ENCODE assay signal across 9 cellular contexts in the genomic region with DNA sequence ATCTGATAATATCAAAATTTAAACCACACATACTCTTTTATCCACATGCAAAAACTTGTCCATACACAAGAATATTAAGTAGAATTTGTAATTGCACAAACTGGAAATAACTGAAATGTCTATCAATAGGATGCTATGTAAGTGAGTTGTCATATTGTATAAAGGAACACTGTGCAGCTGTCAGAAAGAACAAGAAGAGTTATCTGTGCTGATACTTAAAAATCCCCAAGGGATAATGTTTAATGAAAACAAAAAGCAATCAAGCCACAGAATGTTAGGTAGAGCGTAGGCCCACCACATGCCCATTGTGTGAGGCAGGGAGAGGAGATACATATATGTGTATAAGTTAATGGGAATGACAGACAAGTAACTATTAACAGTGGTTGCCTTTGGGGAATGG. TPM values are rescaled to one million over a fixed set of nuclear protein-coding genes. Genes with fewer than 3 reads are reported as not detected.
DNase-seq lines count a peak whose midpoint lies in the region; ATAC-seq and TF ChIP-seq lines count a peak whose summit lies in the region.
"Had no signal": no experiment of that assay in that cellular context is flagged by ENCODE, and none has a peak within 500 bp of the region (broad histone marks: within the 10 kb centered on the region; RNA-seq: fewer than 3 reads in every experiment).

No MANE protein-coding gene starts in this region.

- intact Hi-C loops in lower lobe of right lung (cut with DNase I), result no loop called here

- H3K27me3 ChIP-seq in lower lobe of right lung (ENCODE audit: low read depth), result no peaks in the 10 kb centered on the region

- peaks cover 23% of the 10 kb centered on the region for H3K36me3 ChIP-seq in lower lobe of right lung

- H3K4me3 ChIP-seq in lower lobe of right lung, result peak overlapping the region; percentile 84

- TF ChIP-seq CTCF in brain (conservative IDR thresholded peaks at IDR 0.05), result no peak
- no peak for TF ChIP-seq CTCF in lower lobe of right lung (IDR thresholded peaks at IDR 0.05)

- H3K9me3 ChIP-seq in lower lobe of right lung, result no peaks in the 10 kb centered on the region

- DNase-seq in lower lobe of right lung, result no peak
- DNase-seq in superior temporal gyrus (ENCODE audit: extremely low spot score), result peak; percentile 40
- no peak for DNase-seq in NCI-H510A (lab: John Stamatoyannopoulos, UW)
- no peak for DNase-seq in NCI-H1436 (lab: John Stamatoyannopoulos, UW)
- no peak for DNase-seq in inferior parietal cortex (ENCODE audit: extremely low spot score)
- DNase-seq: activated T-cell treated with anti-CD3 and anti-CD28 coated beads for 4 hours, NCI-H526 had no signal

- peaks cover 9% of the 10 kb centered on the region for H3K36me3 Mint-ChIP-seq in IgD-negative memory B cell
- peaks cover 16% of the 10 kb centered on the region for H3K36me3 Mint-ChIP-seq in brain

- peaks cover 60% of the 10 kb centered on the region for H3K4me1 ChIP-seq in lower lobe of right lung

- H3K4me1 Mint-ChIP-seq in IgD-negative memory B cell (peaks cover 33 to 41% (median 34%) of the 10 kb centered on the region in 3 donors), brain (peaks cover 72% of the 10 kb centered on the region)

- H3K27me3 Mint-ChIP-seq in IgD-negative memory B cell (no peaks in the 10 kb centered on the region), brain (no peaks in the 10 kb centered on the region)

- H3K4me3 Mint-ChIP-seq in IgD-negative memory B cell (peak overlapping the region; percentile 89 to 100 (median 98)), brain (peak overlapping the region; percentile 68 to 96 (median 92))

- H3K9me3 Mint-ChIP-seq in IgD-negative memory B cell, result no peaks in the 10 kb centered on the region
- H3K9me3 Mint-ChIP-seq in brain, result no peaks in the 10 kb centered on the region

- peak overlapping the region; percentile 83 for H3K27ac ChIP-seq in lower lobe of right lung

- no peak for ATAC-seq in lower lobe of right lung

- H3K27ac Mint-ChIP-seq in IgD-negative memory B cell (peak overlapping the region; percentile 86 to 91 (median 88)), brain (peak overlapping the region; percentile 6 to 93 (median 78))

RNA-seq across cellular contexts. Expression of a gene that starts 25.9 kb away (rescaled TPM):
- 1.4 TPM for polyA plus RNA-seq in IgD-negative memory B cell
- polyA plus RNA-seq in brain (ENCODE audit: insufficient read depth, low read depth, low replicate concordance), result not detected
- total RNA-seq in lower lobe of right lung, result not detected
